Comparison of ENCODE assay signal across 10 cellular contexts in genomic region chr1:108117908-108118902, GRCh38.
DNase-seq lines count a peak whose midpoint lies in the region; ATAC-seq and TF ChIP-seq lines count a peak whose summit lies in the region.
"Had no signal": no experiment of that assay in that cellular context is flagged by ENCODE, and none has a peak within 500 bp of the region (broad histone marks: within the 10 kb centered on the region; RNA-seq: fewer than 3 reads in every experiment).

No MANE protein-coding gene starts in this region.

- ATAC-seq in GM18870 (IDR thresholded peaks at IDR 0.05; ENCODE audit: unreplicated experiment): no peak

- DNase-seq in DMS 273 (lab: John Stamatoyannopoulos, UW; ENCODE audit: unreplicated experiment) (peak; percentile 18), DMS 273 treated with DMSO at 0.1 percent for 48 hours (lab: John Stamatoyannopoulos, UW) (no peak), M059J (ENCODE audit: low read depth) (peak; percentile 81), amniotic stem cell (lab: John Stamatoyannopoulos, UW) (peak; percentile 22), myocyte (ENCODE audit: low read depth) (peak; percentile 81), cerebellum (ENCODE audit: low spot score) (no peak), transverse colon (no peak)
- DNase-seq: NCI-H345 had no signal

- no peaks in the 10 kb centered on the region for H3K4me1 ChIP-seq in transverse colon

- no peak overlapping the region for H3K4me3 ChIP-seq in transverse colon

- H3K9me3 ChIP-seq in transverse colon: no peaks in the 10 kb centered on the region

- no peak for TF ChIP-seq EP300 in transverse colon (IDR thresholded peaks at IDR 0.05; ENCODE audit: low read depth)

- H3K27me3 ChIP-seq in transverse colon: peaks cover 5% of the 10 kb centered on the region

- in situ Hi-C loops in transverse colon (cut with MboI; ENCODE audit: low pct_ligation_motif_present in 1 of 4, low pct_unique_long_range_greater_than_20kb in 1 of 4, low sequenced_read_pairs in 3 of 4): loop anchor here in 1 of 4 donors (5.0 kb wide), 1 partner anchor 326 kb away; no protein-coding TSS in a partner anchor

- intact Hi-C loops in transverse colon (cut with DNase I; ENCODE audit: low total_unique reads): no loop called here

- TF ChIP-seq POLR2A in transverse colon (IDR thresholded peaks at IDR 0.05): no peak

- WGBS in transverse colon (ENCODE audit: low coverage in 1 of 2), 2 donors: 72 to 73% methylated on average over 3 to 5 of the region's 5 CpGs

- TF ChIP-seq CTCF in transverse colon (IDR thresholded peaks at IDR 0.05): no peak

- H3K36me3 ChIP-seq in transverse colon: no peaks in the 10 kb centered on the region

- H3K27ac ChIP-seq in transverse colon: no peak overlapping the region
- H3K27ac ChIP-seq: 22Rv1 had no signal

Comparison
In these comparisons a context has a peak if more than half of its experiments do, and no peak if none do; other contexts are left out.
1. DNase-seq: peak in DMS 273 (single experiment), M059J (single experiment), amniotic stem cell (single experiment) and myocyte (single experiment); none in DMS 273 treated with DMSO at 0.1 percent for 48 hours (single experiment), cerebellum (single experiment) and transverse colon (single experiment).